ENCODE assay signal across 24 cellular contexts in genomic region chr9:125681657-125682056, GRCh38. TPM values are rescaled to one million over a fixed set of nuclear protein-coding genes. Genes with fewer than 3 reads are reported as not detected.
DNase-seq lines count a peak whose midpoint lies in the region; ATAC-seq, FAIRE-seq and TF ChIP-seq lines count a peak whose summit lies in the region.
"Had no signal": no experiment of that assay in that cellular context is flagged by ENCODE, and none has a peak within 500 bp of the region (broad histone marks: within the 10 kb centered on the region; RNA-seq: fewer than 3 reads in every experiment).

No MANE protein-coding gene starts in this region.

- H3K9me3 Mint-ChIP-seq in H9 = no peaks in the 10 kb centered on the region
- H3K9me3 Mint-ChIP-seq: CD4-positive, CD25-positive, alpha-beta regulatory T cell; CD8-positive, alpha-beta memory T cell; HFFc6; IgD-negative memory B cell had no signal

- ATAC-seq in T-helper 17 cell = no peak
- no peak for ATAC-seq in pancreas
- ATAC-seq: HCT116 had no signal

- no peak overlapping the region for H2BK20ac ChIP-seq in H9 (ENCODE audit: low read depth, low read length, poor library complexity, severe bottlenecking)

- H3K36me3 ChIP-seq in testis (ENCODE audit: low read depth, missing control alignments) (no peaks in the 10 kb centered on the region), ascending aorta (no peaks in the 10 kb centered on the region), pancreas (no peaks in the 10 kb centered on the region)
- H3K36me3 ChIP-seq: BE2C had no signal

- no peak overlapping the region for H2BK120ac ChIP-seq in H9 (ENCODE audit: low read depth, low read length, poor library complexity, severe bottlenecking)

- no peak overlapping the region for H3K4ac ChIP-seq in H9 (ENCODE audit: low read depth, low read length)

- no peak overlapping the region for H2AFZ ChIP-seq in H9 (ENCODE audit: low read length)

- no peaks in the 10 kb centered on the region; the same call in 1 of the 2 replicates for H3K79me2 ChIP-seq in H9 (ENCODE audit: insufficient read depth, low read length)

- H2BK12ac ChIP-seq in H9 (ENCODE audit: insufficient read length, low read depth, low read length) = no peak overlapping the region

- no peak overlapping the region for H2BK5ac ChIP-seq in H9 (ENCODE audit: insufficient read length, low read length)

- no peak overlapping the region for H3T11ph ChIP-seq in H9 (ENCODE audit: low read length)

- H3K4me3 ChIP-seq in testis = no peak overlapping the region
- H3K4me3 ChIP-seq in ascending aorta = no peak overlapping the region
- H3K4me3 ChIP-seq in pancreas = no peak overlapping the region

- H3K23ac ChIP-seq in H9 (ENCODE audit: insufficient read length, low read depth, low read length) = no peak overlapping the region

- no peak overlapping the region for H3K56ac ChIP-seq in H9 (ENCODE audit: insufficient read length, low read depth, low read length)

- no peaks in the 10 kb centered on the region for H3K27me3 Mint-ChIP-seq in H9 (ENCODE audit: low read depth)
- no peaks in the 10 kb centered on the region for H3K27me3 Mint-ChIP-seq in T-helper 17 cell
- H3K27me3 Mint-ChIP-seq: CD4-positive, CD25-positive, alpha-beta regulatory T cell; CD8-positive, alpha-beta memory T cell; IgD-negative memory B cell had no signal

- H3K4me2 ChIP-seq in H9 (ENCODE audit: insufficient read depth, insufficient read length, low read length) = no peak overlapping the region

- no peaks in the 10 kb centered on the region for H3K23me2 ChIP-seq in H9 (ENCODE audit: insufficient read length, low read depth, low read length, poor library complexity, severe bottlenecking)

- intact Hi-C loops in testis (cut with DNase I; ENCODE audit: low total_unique reads) = no loop called here
- intact Hi-C loops in ascending aorta (cut with DNase I) = no loop called here
- intact Hi-C loops in pancreas (cut with DNase I) = no loop called here

- H4K91ac ChIP-seq in H9 (ENCODE audit: insufficient read length, low read depth, low read length) = no peak overlapping the region

- H3K9ac ChIP-seq in H9 (ENCODE audit: extremely low read depth, insufficient read length, low read length) = no peak overlapping the region

- TF ChIP-seq POLR2A in testis (IDR thresholded peaks at IDR 0.05) = no peak

- no peak overlapping the region for H4K8ac ChIP-seq in H9 (replicated peaks; ENCODE audit: insufficient read length, low read depth, low read length)

- H3K14ac ChIP-seq in H9 (ENCODE audit: insufficient read depth, low read length) = no peak overlapping the region

- in situ Hi-C loops in GM13977 (cut with MboI; ENCODE audit: low pct_unique_long_range_greater_than_20kb, low sequenced_read_pairs, unreplicated experiment) = no loop called here

- WGBS in H9 (ENCODE audit: extremely low coverage, insufficient read length, low lambda C conversion rate) = no CpG with 5 or more reads among the region's 5 CpGs
- 72 to 80% methylated on average over 5 of the region's 5 CpGs for WGBS in testis, 2 donors
- WGBS in pancreas, 2 donors = 80 to 82% methylated on average over 5 of the region's 5 CpGs

- peaks cover 6% of the 10 kb centered on the region for H3K79me1 ChIP-seq in H9 (ENCODE audit: insufficient read depth, low read depth, low read length, poor library complexity, severe bottlenecking)

- no peaks in the 10 kb centered on the region for H3K27me3 ChIP-seq in H9 (ENCODE audit: insufficient read depth, low read length)
- no peaks in the 10 kb centered on the region for H3K27me3 ChIP-seq in testis
- no peaks in the 10 kb centered on the region for H3K27me3 ChIP-seq in ascending aorta
- H3K27me3 ChIP-seq in pancreas = no peaks in the 10 kb centered on the region
- H3K27me3 ChIP-seq: BE2C had no signal

- H3K4me3 Mint-ChIP-seq in H9 = no peak overlapping the region
- H3K4me3 Mint-ChIP-seq in T-helper 17 cell = no peak overlapping the region
- H3K4me3 Mint-ChIP-seq: CD4-positive, CD25-positive, alpha-beta regulatory T cell; CD8-positive, alpha-beta memory T cell; HFFc6; IgD-negative memory B cell had no signal

- H3K9me3 ChIP-seq in H9 (ENCODE audit: control insufficient read depth, low read depth, low read length) (no peaks in the 10 kb centered on the region), T-helper 17 cell (ENCODE audit: control insufficient read depth, low read length, poor library complexity, severe bottlenecking) (no peaks in the 10 kb centered on the region), testis (no peaks in the 10 kb centered on the region), ascending aorta (no peaks in the 10 kb centered on the region), pancreas (no peaks in the 10 kb centered on the region)
- H3K9me3 ChIP-seq: BE2C had no signal

- no peak overlapping the region for H3K27ac ChIP-seq in H9 (ENCODE audit: insufficient read length, low read depth, low read length)
- peak overlapping the region; percentile 47 to 68 for H3K27ac ChIP-seq in testis
- no peak overlapping the region for H3K27ac ChIP-seq in ascending aorta
- no peak overlapping the region for H3K27ac ChIP-seq in pancreas

- H3K4me1 ChIP-seq in H9 (ENCODE audit: insufficient read depth, low read length) (no peaks in the 10 kb centered on the region), testis (peaks cover 4% of the 10 kb centered on the region), ascending aorta (no peaks in the 10 kb centered on the region), pancreas (no peaks in the 10 kb centered on the region)
- H3K4me1 ChIP-seq: BE2C had no signal

- H4K5ac ChIP-seq in H9 (ENCODE audit: insufficient read length, low read depth, low read length) = no peak overlapping the region

- DNase-seq in H9 (no peak), T-helper 17 cell (no peak), dedifferentiated amniotic fluid mesenchymal stem cell (ENCODE audit: extremely low spot score) (peak; percentile 8), testis (peak; percentile 80), GM13977 (ENCODE audit: low spot score) (no peak), ascending aorta (ENCODE audit: low spot score in 2 of 2) (no peak), pancreas (no peak)
- DNase-seq in NK-92 treated with Interleukin-12 subunit alpha and Interleukin-12 subunit beta, amount 100 ng/mL, for 24 hours (lab: John Stamatoyannopoulos, UW) = no peak
- DNase-seq: ACHN; BE2C; C1 segment of cervical spinal cord; CD4-positive, CD25-positive, alpha-beta regulatory T cell; CD8-positive, alpha-beta memory T cell; COR-L47; DMS 273 treated with DMSO at 0.1 percent for 48 hours; DMS53; HFFc6; KG1 had no signal

- no peaks in the 10 kb centered on the region for H4K20me1 ChIP-seq in H9 (ENCODE audit: control insufficient read depth, insufficient read depth, insufficient read length)

- H3K27ac Mint-ChIP-seq in H9 = peak overlapping the region in 2 of 3 experiments; percentile 84 to 93; a peak in 3 of 7 replicates
- H3K27ac Mint-ChIP-seq in T-helper 17 cell = peak overlapping the region; percentile 24
- H3K27ac Mint-ChIP-seq: CD4-positive, CD25-positive, alpha-beta regulatory T cell; HFFc6 had no signal

- H3K4me1 Mint-ChIP-seq in H9 (peaks cover 22 to 24% of the 10 kb centered on the region in 2 experiments), T-helper 17 cell (peaks cover 18% of the 10 kb centered on the region)

- H3K18ac ChIP-seq in H9 (ENCODE audit: insufficient read length, low read depth, low read length) = no peak overlapping the region

- no peak overlapping the region for H2BK15ac ChIP-seq in H9 (ENCODE audit: low read depth, low read length)

- no peak for FAIRE-seq in pancreas (lab: Jason Lieb, UNC)
- FAIRE-seq: A204.1, G401.6, GM12891, HTR-8/SVneo had no signal

- H3K36me3 Mint-ChIP-seq in H9 (ENCODE audit: insufficient read depth in 1 of 3, low read depth in 3 of 3) (0 out of 7 replicates have a peak, but pooled peaks cover 0 to 2% (median 0%) of the 10 kb centered on the region in 3 experiments), T-helper 17 cell (ENCODE audit: low read depth) (peaks cover 6% of the 10 kb centered on the region)

- no peak overlapping the region for H2AK5ac ChIP-seq in H9 (ENCODE audit: insufficient read length, low read length)

- TF ChIP-seq CTCF in H9 (conservative IDR thresholded peaks at IDR 0.05) (no peak), testis (IDR thresholded peaks at IDR 0.05) (no peak), GM13977 (IDR thresholded peaks at IDR 0.05; ENCODE audit: extremely low read depth, insufficient read depth, missing control alignments) (no peak), ascending aorta (IDR thresholded peaks at IDR 0.05) (no peak), pancreas (IDR thresholded peaks at IDR 0.05) (no peak)

RNA-seq across cellular contexts. Expression of gene MAPKAP1, which starts 25.4 kb away (rescaled TPM):
- 86.4 and 97.0 TPM in 2 replicates for total RNA-seq in H9 (2021)
- total RNA-seq in T-helper 17 cell = 10 to 100 TPM; 46.6 to 52.9 TPM
- total RNA-seq in testis = 100 to 1,000 TPM; 112 to 115 TPM
- 135 TPM for polyA plus RNA-seq in testis (ENCODE audit: insufficient read depth, low read depth, low replicate concordance)
- 49.6 TPM for total RNA-seq in ascending aorta
- 10 to 100 TPM; 22.4 to 42.0 (median 30.4) TPM for total RNA-seq in pancreas
- polyA plus RNA-seq in pancreas = 10 to 100 TPM; 18.7 to 36.4 TPM

Comparison
In these comparisons a context has a peak if more than half of its experiments do, and no peak if none do; other contexts are left out.
1. DNase-seq: peak in dedifferentiated amniotic fluid mesenchymal stem cell (single experiment) and testis (single experiment); none in H9 (single experiment), T-helper 17 cell (0 of 3), GM13977 (single experiment), ascending aorta (0 of 2), NK-92 treated with Interleukin-12 subunit alpha and Interleukin-12 subunit beta, amount 100 ng/mL, for 24 hours (single experiment) and pancreas (0 of 6).
2. H3K27ac ChIP-seq: peak in testis (2 of 2); none in H9 (single experiment), ascending aorta (0 of 2) and pancreas (0 of 4).